In the genomic region with DNA sequence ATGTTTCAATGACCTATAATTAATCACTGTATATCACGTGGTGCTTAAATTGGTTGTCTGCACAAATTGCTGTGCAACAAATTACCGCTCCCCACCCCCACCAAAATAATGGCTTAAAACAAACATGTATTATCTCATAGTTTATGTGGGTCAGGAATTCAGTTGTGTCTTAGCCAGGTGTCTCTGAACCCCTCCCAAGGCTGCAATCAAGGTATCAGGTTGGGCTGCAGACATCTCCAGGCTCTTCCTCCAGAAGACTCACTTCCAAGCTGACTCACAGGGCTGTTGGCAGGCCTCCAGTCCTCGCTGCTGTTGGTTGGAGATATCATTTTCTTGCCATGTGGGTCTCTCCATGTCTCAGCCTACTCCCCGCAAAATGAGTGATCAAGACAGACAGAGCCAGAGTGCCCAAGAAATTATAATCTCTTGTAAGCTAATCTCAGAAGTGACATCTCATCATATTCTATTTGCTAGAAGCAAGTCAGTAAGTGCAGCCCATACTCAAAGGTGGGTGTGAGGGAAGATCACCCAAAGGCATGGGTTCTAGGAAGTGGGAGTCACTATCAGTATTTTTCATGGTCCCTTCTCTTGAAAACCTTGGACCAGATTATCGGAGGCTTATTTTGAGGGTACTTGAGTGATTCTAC, we compare ENCODE assay signal across 13 cellular contexts. TPM values are rescaled to one million over a fixed set of nuclear protein-coding genes. Genes with fewer than 3 reads are reported as not detected.
DNase-seq lines count a peak whose midpoint lies in the region; ATAC-seq and TF ChIP-seq lines count a peak whose summit lies in the region.
"Had no signal": no experiment of that assay in that cellular context is flagged by ENCODE, and none has a peak within 500 bp of the region (broad histone marks: within the 10 kb centered on the region; RNA-seq: fewer than 3 reads in every experiment).

No MANE protein-coding gene starts in this region.

- CTCF ChIA-PET in AG04450 (lab: Charles Lee) = no interaction called here
- CTCF ChIA-PET in activated CD8-positive, alpha-beta T cell treated with anti-CD3 and anti-CD28 coated beads for 36 hours (lab: Charles Lee) = no interaction called here

- intact Hi-C loops in activated CD8-positive, alpha-beta T cell treated with anti-CD3 and anti-CD28 coated beads for 36 hours (cut with micrococcal nuclease) = no loop called here
- intact Hi-C loops in ascending aorta (cut with DNase I) = no loop called here

- H3K9me3 Mint-ChIP-seq in activated CD8-positive, alpha-beta T cell treated with anti-CD3 and anti-CD28 coated beads for 36 hours = no peaks in the 10 kb centered on the region

- no peak for ATAC-seq in activated CD8-positive, alpha-beta T cell treated with anti-CD3 and anti-CD28 coated beads for 36 hours

- H3K27me3 ChIP-seq in AG04450 (ENCODE audit: control insufficient read depth, insufficient read depth, low read length) (no peaks in the 10 kb centered on the region), SJCRH30 (no peaks in the 10 kb centered on the region), ascending aorta (no peaks in the 10 kb centered on the region)
- H3K27me3 ChIP-seq: vagina had no signal

- TF ChIP-seq CTCF in AG04450 (IDR thresholded peaks at IDR 0.05; ENCODE audit: low read depth, low read length) = no peak
- TF ChIP-seq CTCF in HFF-Myc (IDR thresholded peaks at IDR 0.05; ENCODE audit: low read depth, low read length, missing control alignments) = no peak
- no peak for TF ChIP-seq CTCF in fibroblast of the aortic adventitia (IDR thresholded peaks at IDR 0.05; ENCODE audit: insufficient read depth, low read length)
- no peak for TF ChIP-seq CTCF in activated CD8-positive, alpha-beta T cell treated with anti-CD3 and anti-CD28 coated beads for 36 hours (IDR thresholded peaks at IDR 0.05)
- TF ChIP-seq CTCF in ascending aorta (IDR thresholded peaks at IDR 0.05) = no peak

- no peaks in the 10 kb centered on the region for H3K27me3 Mint-ChIP-seq in activated CD8-positive, alpha-beta T cell treated with anti-CD3 and anti-CD28 coated beads for 36 hours

- no peaks in the 10 kb centered on the region for H3K9me3 ChIP-seq in AG04450 (ENCODE audit: control insufficient read depth, insufficient read depth, low read length)
- H3K9me3 ChIP-seq in SJCRH30 (replicated peaks) = no peaks in the 10 kb centered on the region
- no peaks in the 10 kb centered on the region for H3K9me3 ChIP-seq in ascending aorta
- H3K9me3 ChIP-seq: vagina had no signal

- peaks cover 5% of the 10 kb centered on the region for H3K36me3 Mint-ChIP-seq in activated CD8-positive, alpha-beta T cell treated with anti-CD3 and anti-CD28 coated beads for 36 hours (ENCODE audit: low read depth)

- DNase-seq in AG04450 (ENCODE audit: low read depth, low spot score) = peak; percentile 55
- peak; percentile 46 for DNase-seq in HFF-Myc (ENCODE audit: extremely low read depth, low read depth)
- DNase-seq in SJCRH30 = peak; percentile 12 to 36
- peak; percentile 65 for DNase-seq in fibroblast of the aortic adventitia (ENCODE audit: low read depth)
- DNase-seq in activated CD8-positive, alpha-beta T cell treated with anti-CD3 and anti-CD28 coated beads for 36 hours = no peak
- no peak for DNase-seq in ascending aorta (ENCODE audit: low spot score in 2 of 2)
- no peak for DNase-seq in iPS-NIHi11 (ENCODE audit: low spot score)
- no peak for DNase-seq in effector CD8-positive, alpha-beta T cell (lab: John Stamatoyannopoulos, UW)
- DNase-seq: activated CD8-positive, alpha-beta memory T cell treated with anti-CD3 and anti-CD28 coated beads, Interleukin-2, amount 50 U/mL, for 4 hours; stimulated activated CD4-positive, alpha-beta T cell treated with anti-CD3 and anti-CD28 coated beads, Interleukin-4, amount 100 ng/mL, for 1 hour had no signal

- H3K4me3 ChIP-seq in AG04450 (ENCODE audit: low read depth, low read length) = no peak overlapping the region
- H3K4me3 ChIP-seq in HFF-Myc (replicated peaks; ENCODE audit: low read depth, low read length) = no peak overlapping the region
- H3K4me3 ChIP-seq in SJCRH30 = no peak overlapping the region
- H3K4me3 ChIP-seq in fibroblast of the aortic adventitia (ENCODE audit: low read depth, low read length) = no peak overlapping the region
- H3K4me3 ChIP-seq in ascending aorta = no peak overlapping the region
- H3K4me3 ChIP-seq: PC-9, vagina had no signal

- H3K36me3 ChIP-seq in SJCRH30 (peaks cover 26% of the 10 kb centered on the region), ascending aorta (no peaks in the 10 kb centered on the region)
- H3K36me3 ChIP-seq: vagina had no signal

- H3K4me3 Mint-ChIP-seq in activated CD8-positive, alpha-beta T cell treated with anti-CD3 and anti-CD28 coated beads for 36 hours = no peak overlapping the region

- H3K27ac ChIP-seq in AG04450 (ENCODE audit: low read depth, low read length) (no peak overlapping the region), SJCRH30 (no peak overlapping the region), ascending aorta (no peak overlapping the region)
- H3K27ac ChIP-seq: PC-9, vagina had no signal

- H3K4me1 ChIP-seq in SJCRH30 (peaks cover 3% of the 10 kb centered on the region; the same call in 1 of the 2 replicates), ascending aorta (no peaks in the 10 kb centered on the region)
- H3K4me1 ChIP-seq: vagina had no signal

- H3K27ac Mint-ChIP-seq in activated CD8-positive, alpha-beta T cell treated with anti-CD3 and anti-CD28 coated beads for 36 hours = no peak overlapping the region

- POLR2A ChIA-PET in AG04450 (lab: Yijun Ruan, JAX) = no interaction called here
- POLR2A ChIA-PET in activated CD8-positive, alpha-beta T cell treated with anti-CD3 and anti-CD28 coated beads for 36 hours (lab: Charles Lee) = no interaction called here

- H3K4me1 Mint-ChIP-seq in activated CD8-positive, alpha-beta T cell treated with anti-CD3 and anti-CD28 coated beads for 36 hours (ENCODE audit: low read depth) = no peaks in the 10 kb centered on the region

RNA-seq across cellular contexts. Expression of a gene that starts 38.4 kb away (rescaled TPM):
- 2.6 and 4.2 TPM in 2 replicates for polyA plus RNA-seq in AG04450 (2011; rRNA removed)
- 1.7 and 2.3 TPM in 2 replicates for polyA minus RNA-seq in AG04450 (2011; rRNA and poly(A)+ RNA removed)
- 51.1 and 55.2 TPM in 2 replicates for total RNA-seq in SJCRH30 (2014; rRNA removed; shearing (Covaris generic))
- total RNA-seq in fibroblast of the aortic adventitia (ENCODE audit: low replicate concordance) (19.3 TPM in 1 of 2 replicates, not detected in the other), ascending aorta (not detected)
- 10 to 100 TPM; 32.0 to 35.6 TPM for total RNA-seq in activated CD8-positive, alpha-beta T cell treated with anti-CD3 and anti-CD28 coated beads for 36 hours
- total RNA-seq: vagina had no signal

RNA-seq across cellular contexts. Expression of a gene that starts 49.3 kb away (rescaled TPM):
- polyA plus RNA-seq in AG04450 (2011; rRNA removed) = not detected in 2 replicates
- not detected in 2 replicates for polyA minus RNA-seq in AG04450 (2011; rRNA and poly(A)+ RNA removed)
- not detected in 2 replicates for total RNA-seq in SJCRH30 (2014; rRNA removed; shearing (Covaris generic))
- total RNA-seq in fibroblast of the aortic adventitia (ENCODE audit: low replicate concordance) (not detected in 2 replicates), ascending aorta (not detected)
- total RNA-seq in activated CD8-positive, alpha-beta T cell treated with anti-CD3 and anti-CD28 coated beads for 36 hours = not detected
- total RNA-seq: dermis microvascular lymphatic vessel endothelial cell, PC-9, vagina had no signal

RNA-seq across cellular contexts. Expression of a gene that starts 49.4 kb away (rescaled TPM):
- polyA plus RNA-seq in AG04450 (2011; rRNA removed) = 0.10 TPM in 1 of 2 replicates, not detected in the other
- polyA minus RNA-seq in AG04450 (2011; rRNA and poly(A)+ RNA removed) = not detected in 2 replicates
- 0.28 and 0.40 TPM in 2 replicates for total RNA-seq in SJCRH30 (2014; rRNA removed; shearing (Covaris generic))
- total RNA-seq in fibroblast of the aortic adventitia (ENCODE audit: low replicate concordance) (0.81 TPM in 1 of 2 replicates, not detected in the other), ascending aorta (7.8 TPM)
- not detected for total RNA-seq in activated CD8-positive, alpha-beta T cell treated with anti-CD3 and anti-CD28 coated beads for 36 hours

Comparison
In these comparisons a context has a peak if more than half of its experiments do, and no peak if none do; other contexts are left out.
1. DNase-seq: peak in AG04450 (single experiment), HFF-Myc (single experiment), SJCRH30 (2 of 2) and fibroblast of the aortic adventitia (single experiment); none in activated CD8-positive, alpha-beta T cell treated with anti-CD3 and anti-CD28 coated beads for 36 hours (single experiment), ascending aorta (0 of 2), iPS-NIHi11 (single experiment) and effector CD8-positive, alpha-beta T cell (single experiment).